ENCODE assay signal across 24 cellular contexts in genomic region chrX:134732676-134733075, GRCh38.
DNase-seq lines count a peak whose midpoint lies in the region; TF ChIP-seq lines count a peak whose summit lies in the region.
"Had no signal": no experiment of that assay in that cellular context is flagged by ENCODE, and none has a peak within 500 bp of the region (broad histone marks: within the 10 kb centered on the region; RNA-seq: fewer than 3 reads in every experiment).

No MANE protein-coding gene starts in this region.

- H3K79me2 ChIP-seq in smooth muscle cell (ENCODE audit: low read depth) = no peaks in the 10 kb centered on the region

- H3K27me3 Mint-ChIP-seq in endothelial cell (ENCODE audit: unreplicated experiment) (peaks cover 5% of the 10 kb centered on the region), nephron (ENCODE audit: low read depth) (no peaks in the 10 kb centered on the region)
- H3K27me3 Mint-ChIP-seq: CD4-positive, alpha-beta T cell had no signal

- peaks cover 13% of the 10 kb centered on the region for H3K4me1 ChIP-seq in smooth muscle cell (ENCODE audit: low read depth)
- H3K4me1 ChIP-seq: BLaER1, Caco-2 had no signal

- H4K20me1 ChIP-seq in smooth muscle cell (ENCODE audit: low read depth) = no peaks in the 10 kb centered on the region

- H2AFZ ChIP-seq in smooth muscle cell (ENCODE audit: low read depth) = no peak overlapping the region

- TF ChIP-seq CTCF in endothelial cell (IDR thresholded peaks at IDR 0.05; ENCODE audit: unreplicated experiment) = no peak
- no peak for TF ChIP-seq CTCF in nephron (IDR thresholded peaks at IDR 0.05; ENCODE audit: unreplicated experiment in 3 of 3)
- no peak for TF ChIP-seq CTCF in smooth muscle cell (IDR thresholded peaks at IDR 0.05; ENCODE audit: borderline replicate concordance, insufficient read depth, poor library complexity, severe bottlenecking)

- in situ Hi-C loops in SK-MEL-5 (cut with HindIII; ENCODE audit: low pct_unique_long_range_greater_than_20kb, low sequenced_read_pairs) = no loop called here

- H3K27ac Mint-ChIP-seq in endothelial cell (ENCODE audit: unreplicated experiment) (peak overlapping the region; percentile 81), nephron (peak overlapping the region; percentile 98)
- H3K27ac Mint-ChIP-seq: CD4-positive, alpha-beta T cell had no signal

- no peaks in the 10 kb centered on the region for H3K36me3 ChIP-seq in smooth muscle cell (ENCODE audit: low read depth)
- H3K36me3 ChIP-seq: BLaER1 had no signal

- H3K27ac ChIP-seq in smooth muscle cell (ENCODE audit: low read depth) = peak overlapping the region; percentile 57
- H3K27ac ChIP-seq: BLaER1 had no signal

- H3K9me3 Mint-ChIP-seq in endothelial cell (ENCODE audit: unreplicated experiment) (no peaks in the 10 kb centered on the region), nephron (peaks cover 18% of the 10 kb centered on the region)
- H3K9me3 Mint-ChIP-seq: CD4-positive, alpha-beta T cell had no signal

- H3K27me3 ChIP-seq in smooth muscle cell (ENCODE audit: low read depth) = no peaks in the 10 kb centered on the region

- no peak overlapping the region for H3K4me3 ChIP-seq in smooth muscle cell
- H3K4me3 ChIP-seq: BLaER1, GM12878 had no signal

- DNase-seq in SK-MEL-5 (ENCODE audit: low read depth, low spot score) (peak; percentile 9), endothelial cell (ENCODE audit: low spot score) (no peak), smooth muscle cell (lab: John Stamatoyannopoulos, UW; ENCODE audit: unreplicated experiment) (no peak), NCI-H524 (lab: John Stamatoyannopoulos, UW) (no peak), NCI-H187 treated with DMSO at 0.1 percent for 48 hours (lab: John Stamatoyannopoulos, UW) (no peak), NCI-H1694 treated with DMSO at 0.1 percent for 48 hours (lab: John Stamatoyannopoulos, UW) (no peak)
- DNase-seq: ACHN; Caco-2; CD4-positive, alpha-beta T cell; DMS 273 treated with DMSO at 0.1 percent for 48 hours; DMS79 treated with DMSO at 0.1 percent for 48 hours; H9; KG1; NCI-H1105; NCI-H2081 treated with DMSO at 0.1 percent for 48 hours; NCI-H2171 treated with DMSO at 0.1 percent for 48 hours; NCI-H446 treated with DMSO at 0.1 percent for 48 hours; PC-3; RPMI8226; SHP77 treated with DMSO at 0.1 percent for 48 hours had no signal

- peaks cover 22% of the 10 kb centered on the region for H3K4me1 Mint-ChIP-seq in endothelial cell (ENCODE audit: unreplicated experiment)
- peaks cover 71% of the 10 kb centered on the region for H3K4me1 Mint-ChIP-seq in nephron

- 39% methylated on average over 6 of the region's 6 CpGs for WGBS in smooth muscle cell (ENCODE audit: low lambda C conversion rate)

- H3K9ac ChIP-seq in smooth muscle cell (ENCODE audit: low read depth) = no peak overlapping the region
- H3K9ac ChIP-seq: BLaER1, SK-N-SH had no signal

- H3K36me3 Mint-ChIP-seq in endothelial cell (ENCODE audit: low read depth, unreplicated experiment) (no peaks in the 10 kb centered on the region), nephron (ENCODE audit: low read depth) (no peaks in the 10 kb centered on the region)

- no peak overlapping the region for H3K4me2 ChIP-seq in smooth muscle cell
- H3K4me2 ChIP-seq: BLaER1, SK-N-SH had no signal

- H3K4me3 Mint-ChIP-seq in endothelial cell (ENCODE audit: unreplicated experiment) (no peak overlapping the region), nephron (peak overlapping the region in 2 of 3 experiments; percentile 3 to 42)
- H3K4me3 Mint-ChIP-seq: CD4-positive, alpha-beta T cell; H9 had no signal

- H3K9me3 ChIP-seq in smooth muscle cell (replicated peaks; ENCODE audit: low read depth) = no peaks in the 10 kb centered on the region
- H3K9me3 ChIP-seq: BLaER1, Caco-2, SK-N-SH had no signal

- H3F3A ChIP-seq in smooth muscle cell (ENCODE audit: low read depth) = no peaks in the 10 kb centered on the region
